29 cellular contexts compared by ENCODE assay signal in genomic region chr7:103395071-103395470, GRCh38. TPM values are rescaled to one million over a fixed set of nuclear protein-coding genes. Genes with fewer than 3 reads are reported as not detected.
"Had no signal": no experiment of that assay in that cellular context is flagged by ENCODE, and none has a peak within 500 bp of the region (broad histone marks: within the 10 kb centered on the region; RNA-seq: fewer than 3 reads in every experiment).

No MANE protein-coding gene starts in this region.

- H3K9me3 ChIP-seq: SJCRH30 had no signal

- H3K4me1 ChIP-seq: SJCRH30 had no signal

- DNase-seq: Karpas-422, MM.1S, MV-4-11, NCI-H1092, NCI-H1694 treated with DMSO at 0.1 percent for 48 hours, NCI-H2081, NCI-H2227 treated with DMSO at 0.1 percent for 48 hours, NCI-H446, NCI-H526 treated with DMSO at 0.1 percent for 48 hours, NCI-H774, PC-9, SHP77, SIG-M5, SJCRH30, T-cell had no signal

- H3K36me3 ChIP-seq: SJCRH30 had no signal

- H3K27ac Mint-ChIP-seq: T-cell; T-helper 1 cell treated with Interleukin-12 subunit alpha and Interleukin-12 subunit beta and Interleukin-4 antibody, amounts not matched to agents 30 μg/mL and 1 μg/mL, for 36 hours had no signal

- H2AFZ ChIP-seq: PC-9 had no signal

- H3K36me3 Mint-ChIP-seq: T-cell had no signal

- H3K4me3 Mint-ChIP-seq: T-cell; T-helper 1 cell treated with Interleukin-12 subunit alpha and Interleukin-12 subunit beta and Interleukin-4 antibody, amounts not matched to agents 30 μg/mL and 1 μg/mL, for 36 hours had no signal

- FAIRE-seq: RCC 7860 had no signal

- H3K4me3 ChIP-seq: PC-9, SJCRH30, SK-N-MC had no signal

- H3K4me2 ChIP-seq: KMS-11, PC-9 had no signal

- H3K27me3 ChIP-seq: SJCRH30 had no signal

- H3K9me3 Mint-ChIP-seq: T-cell; T-helper 1 cell treated with Interleukin-12 subunit alpha and Interleukin-12 subunit beta and Interleukin-4 antibody, amounts not matched to agents 30 μg/mL and 1 μg/mL, for 36 hours had no signal

- H3K9ac ChIP-seq: KMS-11 had no signal

- H3K27ac ChIP-seq: KMS-11, PC-9, RWPE1, SJCRH30, SK-N-MC had no signal

- ATAC-seq: Panc1, Right ventricle myocardium inferior, SK-N-SH treated with all-trans-retinoic acid at 6 μM for 48 hours, T-cell had no signal

- H3K4me1 Mint-ChIP-seq: T-cell had no signal

RNA-seq across cellular contexts. Expression of gene SLC26A5, which starts 50.9 kb away (rescaled TPM):
- total RNA-seq: LHCN-M2, MCF 10A, NCI-H460, OCI-LY7, PC-9, Right ventricle myocardium inferior, RPMI7951, SJCRH30, SK-MEL-5 had no signal
